ENCODE assay signal across 17 cellular contexts in genomic region chr22:46360891-46361290, GRCh38. TPM values are rescaled to one million over a fixed set of nuclear protein-coding genes. Genes with fewer than 3 reads are reported as not detected.
A peak's percentile ranks its signal among the peaks of the same experiment; 100 is the strongest.
DNase-seq lines count a peak whose midpoint lies in the region; ATAC-seq, FAIRE-seq and TF ChIP-seq lines count a peak whose summit lies in the region.
"Had no signal": no experiment of that assay in that cellular context is flagged by ENCODE, and none has a peak within 500 bp of the region (broad histone marks: within the 10 kb centered on the region; RNA-seq: fewer than 3 reads in every experiment).

No MANE protein-coding gene starts in this region.

- dilution Hi-C loops in endothelial cell of umbilical vein (cut with MboI; ENCODE audit: extremely low pct_ligation_motif_present, low sequenced_read_pairs): no loop called here

- no peak for ATAC-seq in HG03045 (IDR thresholded peaks at IDR 0.05; ENCODE audit: unreplicated experiment)

- TF ChIP-seq CTCF in MM.1S (IDR thresholded peaks at IDR 0.05; ENCODE audit: low read length): no peak
- no peak for TF ChIP-seq CTCF in endothelial cell of umbilical vein (IDR thresholded peaks at IDR 0.05; ENCODE audit: extremely low read depth in 1 of 2, insufficient read depth in 1 of 2, low read depth in 1 of 2, low read length in 2 of 2)
- TF ChIP-seq CTCF in spleen (IDR thresholded peaks at IDR 0.05 in 8 of 11, conservative IDR thresholded peaks at IDR 0.05 in 3 of 11): no peak

- H3K79me2 ChIP-seq in MM.1S (ENCODE audit: low read length) (no peaks in the 10 kb centered on the region), endothelial cell of umbilical vein (ENCODE audit: control insufficient read depth, insufficient read depth, low read length) (no peaks in the 10 kb centered on the region)

- H3K27me3 ChIP-seq in MM.1S (replicated peaks; ENCODE audit: insufficient read depth, low read length) (no peaks in the 10 kb centered on the region), endothelial cell of umbilical vein (ENCODE audit: control insufficient read depth in 2 of 2, insufficient read depth in 2 of 2, low read length in 2 of 2) (no peaks in the 10 kb centered on the region), spleen (replicated peaks in 1 of 7) (peaks cover 0 to 24% (median 0%) of the 10 kb centered on the region in 7 donors)

- CTCF ChIA-PET in activated naive CD4-positive, alpha-beta T cell treated with anti-CD3 and anti-CD28 coated beads for 36 hours (lab: Charles Lee): no interaction called here
- CTCF ChIA-PET in endothelial cell of umbilical vein (lab: Charles Lee) (no interaction called here), HEK293T (lab: Yijun Ruan, JAX) (interaction anchor here (0.7 kb wide), 1 partner anchor 186 kb away, joined by 4 read pairs; no protein-coding TSS in a partner anchor)

- TF ChIP-seq POLR2A in endothelial cell of umbilical vein (IDR thresholded peaks at IDR 0.05; ENCODE audit: low read depth, low read length) (no peak), spleen (IDR thresholded peaks at IDR 0.05) (no peak)

- POLR2A ChIA-PET in endothelial cell of umbilical vein (lab: Charles Lee) (no interaction called here), HEK293T (lab: Yijun Ruan, JAX) (no interaction called here)

- peaks cover 4% of the 10 kb centered on the region for H3K4me1 Mint-ChIP-seq in activated naive CD4-positive, alpha-beta T cell treated with anti-CD3 and anti-CD28 coated beads, Interleukin-2, amount 50 U/mL, for 24 hours
- H3K4me1 Mint-ChIP-seq in activated naive CD4-positive, alpha-beta T cell treated with anti-CD3 and anti-CD28 coated beads for 36 hours (ENCODE audit: low read depth): no peaks in the 10 kb centered on the region

- BruUV-seq in endothelial cell of umbilical vein (replicated peaks; lab: Mats Ljungman, UMichigan): no TSS peak

- no peaks in the 10 kb centered on the region for H3K9me3 Mint-ChIP-seq in activated naive CD4-positive, alpha-beta T cell treated with anti-CD3 and anti-CD28 coated beads, Interleukin-2, amount 50 U/mL, for 24 hours
- peaks cover 7% of the 10 kb centered on the region for H3K9me3 Mint-ChIP-seq in activated naive CD4-positive, alpha-beta T cell treated with anti-CD3 and anti-CD28 coated beads for 36 hours
- H3K9me3 Mint-ChIP-seq: CD8-positive, alpha-beta memory T cell; HFFc6 had no signal

- WGBS in spleen, 5 donors: 88 to 94% (median 90%) methylated on average over 10 of the region's 10 CpGs

- H3K27me3 Mint-ChIP-seq in activated naive CD4-positive, alpha-beta T cell treated with anti-CD3 and anti-CD28 coated beads, Interleukin-2, amount 50 U/mL, for 24 hours: no peaks in the 10 kb centered on the region
- no peaks in the 10 kb centered on the region for H3K27me3 Mint-ChIP-seq in activated naive CD4-positive, alpha-beta T cell treated with anti-CD3 and anti-CD28 coated beads for 36 hours (ENCODE audit: low read depth)

- no peak overlapping the region for H3K4me3 Mint-ChIP-seq in activated naive CD4-positive, alpha-beta T cell treated with anti-CD3 and anti-CD28 coated beads, Interleukin-2, amount 50 U/mL, for 24 hours
- H3K4me3 Mint-ChIP-seq in activated naive CD4-positive, alpha-beta T cell treated with anti-CD3 and anti-CD28 coated beads for 36 hours: no peak overlapping the region
- H3K4me3 Mint-ChIP-seq: CD8-positive, alpha-beta memory T cell; HFFc6 had no signal

- no peak overlapping the region for H3K9ac ChIP-seq in MM.1S (ENCODE audit: low read length)
- no peak overlapping the region for H3K9ac ChIP-seq in endothelial cell of umbilical vein (replicated peaks; ENCODE audit: extremely low read depth, insufficient read depth, low read length)
- H3K9ac ChIP-seq: BLaER1 had no signal

- H3K4me1 ChIP-seq in MM.1S (ENCODE audit: low read length) (peaks cover 20% of the 10 kb centered on the region), endothelial cell of umbilical vein (ENCODE audit: control insufficient read depth, extremely low read depth, insufficient read depth, low read length) (no peaks in the 10 kb centered on the region), spleen (peaks cover 0 to 3% (median 0%) of the 10 kb centered on the region in 6 donors)
- H3K4me1 ChIP-seq: HAP-1 had no signal

- no peak for DNase-seq in activated naive CD4-positive, alpha-beta T cell treated with anti-CD3 and anti-CD28 coated beads for 36 hours
- DNase-seq in MM.1S (no peak), endothelial cell of umbilical vein (ENCODE audit: low read depth, low spot score) (no peak), spleen (peak; percentile 42), nucleus accumbens (lab: John Stamatoyannopoulos, UW) (no peak), HEK293T (ENCODE audit: extremely low spot score) (no peak)
- DNase-seq: 8988T; AML-193; CD8-positive, alpha-beta memory T cell; DMS53; HFFc6; IMR-90 had no signal

- H3K27ac ChIP-seq in MM.1S (ENCODE audit: low read length): 0 out of 2 replicates have a peak overlapping the region, but pooled peaks have one; percentile 92
- no peak overlapping the region for H3K27ac ChIP-seq in endothelial cell of umbilical vein (ENCODE audit: insufficient read depth, low read depth, low read length)
- H3K27ac ChIP-seq in spleen: no peak overlapping the region
- H3K27ac ChIP-seq: BLaER1 had no signal

- H3K4me3 ChIP-seq in MM.1S (ENCODE audit: low read length) (no peak overlapping the region), endothelial cell of umbilical vein (replicated peaks in 1 of 3; ENCODE audit: insufficient read depth in 1 of 3, low read depth in 1 of 3, low read length in 3 of 3) (no peak overlapping the region), spleen (no peak overlapping the region)
- H3K4me3 ChIP-seq: BLaER1, HAP-1 had no signal

- H3K9me3 ChIP-seq in MM.1S (replicated peaks; ENCODE audit: insufficient read depth, low read length): no peaks in the 10 kb centered on the region
- H3K9me3 ChIP-seq in endothelial cell of umbilical vein (replicated peaks; ENCODE audit: control insufficient read depth, insufficient read depth, low read length): no peaks in the 10 kb centered on the region
- H3K9me3 ChIP-seq in spleen: no peaks in the 10 kb centered on the region
- H3K9me3 ChIP-seq: BLaER1, HAP-1 had no signal

- H3K4me2 ChIP-seq in MM.1S (ENCODE audit: low read depth, low read length) (no peak overlapping the region), endothelial cell of umbilical vein (ENCODE audit: insufficient read depth, low read length) (no peak overlapping the region)

- peak overlapping the region; percentile 49 for H3K27ac Mint-ChIP-seq in activated naive CD4-positive, alpha-beta T cell treated with anti-CD3 and anti-CD28 coated beads, Interleukin-2, amount 50 U/mL, for 24 hours
- no peak overlapping the region for H3K27ac Mint-ChIP-seq in activated naive CD4-positive, alpha-beta T cell treated with anti-CD3 and anti-CD28 coated beads for 36 hours
- H3K27ac Mint-ChIP-seq: HFFc6 had no signal

- H3K9me1 ChIP-seq in endothelial cell of umbilical vein (replicated peaks; ENCODE audit: control insufficient read depth, extremely low read depth, insufficient read depth, low read length): no peaks in the 10 kb centered on the region

- H2AFZ ChIP-seq in MM.1S (ENCODE audit: low read length) (no peak overlapping the region), endothelial cell of umbilical vein (ENCODE audit: low read depth, low read length) (no peak overlapping the region)

- no peaks in the 10 kb centered on the region for H3K9me2 ChIP-seq in MM.1S (replicated peaks; ENCODE audit: insufficient read depth, low read length)

- no peaks in the 10 kb centered on the region for H4K20me1 ChIP-seq in MM.1S (ENCODE audit: insufficient read depth, low read length)
- no peaks in the 10 kb centered on the region for H4K20me1 ChIP-seq in endothelial cell of umbilical vein (replicated peaks; ENCODE audit: control insufficient read depth, extremely low read depth, insufficient read depth, low read length)

- H3K36me3 Mint-ChIP-seq in activated naive CD4-positive, alpha-beta T cell treated with anti-CD3 and anti-CD28 coated beads, Interleukin-2, amount 50 U/mL, for 24 hours: peaks cover 3% of the 10 kb centered on the region
- H3K36me3 Mint-ChIP-seq in activated naive CD4-positive, alpha-beta T cell treated with anti-CD3 and anti-CD28 coated beads for 36 hours (ENCODE audit: low read depth): peaks cover 13% of the 10 kb centered on the region

- intact Hi-C loops in activated naive CD4-positive, alpha-beta T cell treated with anti-CD3 and anti-CD28 coated beads for 36 hours (cut with micrococcal nuclease): no loop called here
- intact Hi-C loops in endothelial cell of umbilical vein (cut with micrococcal nuclease) (no loop called here), spleen (cut with DNase I; ENCODE audit: low total_unique reads) (no loop called here)

- no peaks in the 10 kb centered on the region for H3K36me3 ChIP-seq in MM.1S (replicated peaks; ENCODE audit: insufficient read depth, low read length)
- peaks cover 0 to 4% of the 10 kb centered on the region in 2 experiments for H3K36me3 ChIP-seq in endothelial cell of umbilical vein (ENCODE audit: control insufficient read depth in 2 of 2, extremely low read depth in 1 of 2, insufficient read depth in 2 of 2, low read length in 2 of 2)
- peaks cover 0 to 73% (median 30%) of the 10 kb centered on the region in 6 donors for H3K36me3 ChIP-seq in spleen

- peak; percentile 24 for FAIRE-seq in endothelial cell of umbilical vein (lab: Jason Lieb, UNC)
- FAIRE-seq: H1 had no signal

- H3F3A ChIP-seq in MM.1S (ENCODE audit: insufficient read depth, low read length): peaks cover 18% of the 10 kb centered on the region

TF ChIP-seq in endothelial cell of umbilical vein, 7 proteins besides CTCF, POLR2A, EP300 and RAD21 (continues in another document):
- TF ChIP-seq MYC (IDR thresholded peaks at IDR 0.05; ENCODE audit: low read depth, low read length): no peak
- TF ChIP-seq FOS (IDR thresholded peaks at IDR 0.05; ENCODE audit: borderline replicate concordance, insufficient read depth, low read length): no peak
- no peak for TF ChIP-seq GATA2 (IDR thresholded peaks at IDR 0.05; ENCODE audit: insufficient read depth, insufficient read length, low read depth, low read length)

TF ChIP-seq in HEK293T, 16 proteins besides CTCF, POLR2A, EP300 and RAD21 (continues in another document):
- TF ChIP-seq CTBP1 (IDR thresholded peaks at IDR 0.05; ENCODE audit: borderline replicate concordance): no peak

RNA-seq across cellular contexts. Expression of gene TRMU, which starts 25.4 kb away (rescaled TPM):
- 10 to 100 TPM; 57.4 TPM for total RNA-seq in activated naive CD4-positive, alpha-beta T cell treated with anti-CD3 and anti-CD28 coated beads for 36 hours
- total RNA-seq in endothelial cell of umbilical vein (60.4 and 65.7 TPM in 2 replicates), spleen (10 to 100 TPM; 43.1 to 59.6 (median 49.8) TPM)
- polyA plus RNA-seq in endothelial cell of umbilical vein (39.0 and 42.4 TPM in 2 replicates), spleen (10 to 100 TPM; 23.7 to 32.4 (median 25.0) TPM)
- polyA plus RNA-seq in endothelial cell of umbilical vein (2011; cell fraction: cytosol; rRNA removed): 37.4 and 41.1 TPM in 2 replicates
- 126 and 144 TPM in 2 replicates for polyA plus RNA-seq in endothelial cell of umbilical vein (2011; cell fraction: nucleus; rRNA removed)
- 30.3 and 35.4 TPM in 2 replicates for polyA plus RNA-seq in endothelial cell of umbilical vein (2012)
- polyA minus RNA-seq in endothelial cell of umbilical vein: 40.0 and 53.3 TPM in 2 replicates
- polyA minus RNA-seq in endothelial cell of umbilical vein (2011; cell fraction: cytosol; rRNA and poly(A)+ RNA removed): 41.2 TPM
- 59.6 and 64.9 TPM in 2 replicates for polyA minus RNA-seq in endothelial cell of umbilical vein (2011; cell fraction: nucleus; rRNA and poly(A)+ RNA removed)
